Comparison of ENCODE assay signal across 1 cellular context in the genomic region with DNA sequence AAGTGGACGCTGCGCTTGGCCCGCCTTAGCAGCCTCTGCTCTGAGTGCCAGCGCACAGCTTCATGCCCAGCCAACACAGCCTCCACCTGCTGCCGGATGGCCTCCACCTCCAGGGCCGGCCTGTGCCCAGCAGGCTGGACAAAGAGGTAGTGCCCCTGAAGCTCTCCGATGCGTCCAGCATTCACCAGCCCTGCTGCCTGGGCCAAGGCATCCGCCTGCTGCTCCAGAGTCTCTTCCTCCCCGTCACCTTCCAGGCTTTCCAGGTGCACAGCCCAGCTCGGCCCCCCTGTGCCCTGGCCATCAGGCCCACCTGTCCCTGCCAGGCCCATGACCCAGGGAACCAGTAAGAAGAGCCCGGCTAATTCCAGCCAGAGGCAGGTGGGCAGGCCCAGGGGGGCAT.
TF ChIP-seq lines count a peak whose summit lies in the region.

No MANE protein-coding gene starts in this region.

TF ChIP-seq in GM12878, 131 proteins besides CTCF, POLR2A, EP300 and RAD21:
- no peak for TF ChIP-seq RB1 (IDR thresholded peaks at IDR 0.05; ENCODE audit: borderline replicate concordance)
